ENCODE assay signal across 13 cellular contexts in genomic region chr2:35454966-35455638, GRCh38.
A peak's percentile ranks its signal among the peaks of the same experiment; 100 is the strongest.
DNase-seq lines count a peak whose midpoint lies in the region; ATAC-seq, FAIRE-seq and TF ChIP-seq lines count a peak whose summit lies in the region.
"Had no signal": no experiment of that assay in that cellular context is flagged by ENCODE, and none has a peak within 500 bp of the region (broad histone marks: within the 10 kb centered on the region; RNA-seq: fewer than 3 reads in every experiment).

No MANE protein-coding gene starts in this region.

- H3K27ac ChIP-seq in GM12878 (ENCODE audit: control insufficient read depth, insufficient read depth) (no peak overlapping the region), neural progenitor cell (no peak overlapping the region), stomach (no peak overlapping the region)
- no peak overlapping the region for H3K27ac ChIP-seq in effector memory CD4-positive, alpha-beta T cell (ENCODE audit: insufficient read depth, low read length, poor library complexity, severe bottlenecking)
- H3K27ac ChIP-seq: uterus had no signal

- no peak for FAIRE-seq in GM12878 (lab: Jason Lieb, UNC)

- no peaks in the 10 kb centered on the region for H3K4me1 Mint-ChIP-seq in neural progenitor cell
- H3K4me1 Mint-ChIP-seq in activated CD4-positive, alpha-beta memory T cell treated with anti-CD3 and anti-CD28 coated beads for 36 hours (ENCODE audit: low read depth), result no peaks in the 10 kb centered on the region

- no peaks in the 10 kb centered on the region for H3K9me3 ChIP-seq in GM12878 (replicated peaks; ENCODE audit: control insufficient read depth, insufficient read depth, low read length)
- no peaks in the 10 kb centered on the region for H3K9me3 ChIP-seq in neural progenitor cell (ENCODE audit: low read depth)
- H3K9me3 ChIP-seq in effector memory CD4-positive, alpha-beta T cell (ENCODE audit: control insufficient read depth, low read length), result no peaks in the 10 kb centered on the region
- no peaks in the 10 kb centered on the region for H3K9me3 ChIP-seq in stomach
- H3K9me3 ChIP-seq: uterus had no signal

- H3K27me3 ChIP-seq in GM12878 (replicated peaks in 1 of 2; ENCODE audit: control insufficient read depth in 2 of 2, insufficient read depth in 2 of 2, low read length in 1 of 2) (no peaks in the 10 kb centered on the region), neural progenitor cell (no peaks in the 10 kb centered on the region), stomach (no peaks in the 10 kb centered on the region)
- H3K27me3 ChIP-seq in effector memory CD4-positive, alpha-beta T cell (replicated peaks; ENCODE audit: control insufficient read depth, insufficient read depth, low read length, poor library complexity, severe bottlenecking), result no peaks in the 10 kb centered on the region
- H3K27me3 ChIP-seq: uterus had no signal

- no peaks in the 10 kb centered on the region for H3K27me3 Mint-ChIP-seq in neural progenitor cell (ENCODE audit: insufficient read depth, low read depth)
- H3K27me3 Mint-ChIP-seq in activated CD4-positive, alpha-beta memory T cell treated with anti-CD3 and anti-CD28 coated beads for 36 hours, result no peaks in the 10 kb centered on the region

- CTCF ChIA-PET in GM12878 (lab: Yijun Ruan, JAX), result no interaction called here
- CTCF ChIA-PET in activated CD4-positive, alpha-beta memory T cell treated with anti-CD3 and anti-CD28 coated beads for 36 hours (lab: Charles Lee), result interaction anchor here (1.0 kb wide), 1 partner anchor 44 kb away, joined by 3 read pairs; no protein-coding TSS in a partner anchor

- SMC1A ChIA-PET in GM12878 (lab: Charles Lee; ENCODE audit: uncharacterized antibody, unreplicated experiment), result no interaction called here

- no peak for TF ChIP-seq RAD21 in GM12878 (IDR thresholded peaks at IDR 0.05; ENCODE audit: insufficient read depth, low read depth, low read length)

- H3K79me2 ChIP-seq in GM12878 (ENCODE audit: control insufficient read depth, insufficient read depth, low read length), result no peaks in the 10 kb centered on the region
- H3K79me2 ChIP-seq in neural progenitor cell (ENCODE audit: low read depth), result no peaks in the 10 kb centered on the region

- no peak overlapping the region for H3K4me3 Mint-ChIP-seq in neural progenitor cell
- no peak overlapping the region for H3K4me3 Mint-ChIP-seq in activated CD4-positive, alpha-beta memory T cell treated with anti-CD3 and anti-CD28 coated beads for 36 hours

- BruUV-seq in GM12878 (replicated peaks; lab: Mats Ljungman, UMichigan), result no TSS peak

- H2AFZ ChIP-seq in GM12878 (ENCODE audit: control insufficient read depth, low read depth, low read length), result no peak overlapping the region
- no peak overlapping the region for H2AFZ ChIP-seq in neural progenitor cell (replicated peaks)

- H3K4me3 ChIP-seq in GM12878, result no peak overlapping the region
- H3K4me3 ChIP-seq in neural progenitor cell, result no peak overlapping the region
- H3K4me3 ChIP-seq in effector memory CD4-positive, alpha-beta T cell (ENCODE audit: insufficient read depth, low read depth, low read length, poor library complexity, severe bottlenecking), result no peak overlapping the region
- H3K4me3 ChIP-seq in stomach, result no peak overlapping the region
- H3K4me3 ChIP-seq: uterus had no signal

- H3K4me2 ChIP-seq in GM12878 (ENCODE audit: control insufficient read depth, insufficient read depth) (no peak overlapping the region), neural progenitor cell (no peak overlapping the region)

- intact Hi-C loops in GM12878 (cut with micrococcal nuclease; ENCODE audit: unreplicated experiment), result no loop called here
- intact Hi-C loops in activated CD4-positive, alpha-beta memory T cell treated with anti-CD3 and anti-CD28 coated beads for 36 hours (cut with micrococcal nuclease), result no loop called here
- intact Hi-C loops in stomach (cut with DNase I; ENCODE audit: low total_unique reads), result no loop called here

- TF ChIP-seq POLR2A in GM12878 (IDR thresholded peaks at IDR 0.05; ENCODE audit: low read depth, low read length), result no peak
- TF ChIP-seq POLR2A in stomach (IDR thresholded peaks at IDR 0.05), result no peak

- no peak overlapping the region for H3K27ac Mint-ChIP-seq in neural progenitor cell
- no peak overlapping the region for H3K27ac Mint-ChIP-seq in activated CD4-positive, alpha-beta memory T cell treated with anti-CD3 and anti-CD28 coated beads for 36 hours

- no peaks in the 10 kb centered on the region for H3K36me3 ChIP-seq in GM12878 (ENCODE audit: control insufficient read depth in 2 of 2, insufficient read depth in 2 of 2, low read length in 1 of 2)
- no peaks in the 10 kb centered on the region for H3K36me3 ChIP-seq in neural progenitor cell
- H3K36me3 ChIP-seq in effector memory CD4-positive, alpha-beta T cell (ENCODE audit: control insufficient read depth, insufficient read depth, low read length), result no peaks in the 10 kb centered on the region
- no peaks in the 10 kb centered on the region for H3K36me3 ChIP-seq in stomach
- H3K36me3 ChIP-seq: uterus had no signal

- WGBS in GM12878 (ENCODE audit: insufficient coverage, insufficient replicate concordance, low lambda C conversion rate, missing lambda C conversion rate), result 50% methylated on average over 3 of the region's 3 CpGs
- WGBS in stomach, 5 donors, result 69 to 88% (median 80%) methylated on average over 3 of the region's 3 CpGs

- H3K9ac ChIP-seq in GM12878 (ENCODE audit: control insufficient read depth, insufficient read depth, low read length), result no peak overlapping the region
- H3K9ac ChIP-seq in neural progenitor cell, result no peak overlapping the region

- RAD21 ChIA-PET in GM12878 (lab: Charles Lee; ENCODE audit: unreplicated experiment), result no interaction called here

- POLR2A ChIA-PET in GM12878 (lab: Charles Lee), result no interaction called here
- POLR2A ChIA-PET in activated CD4-positive, alpha-beta memory T cell treated with anti-CD3 and anti-CD28 coated beads for 36 hours (lab: Charles Lee), result no interaction called here

- in situ Hi-C loops in GM12878 (cut with MboI), result no loop called here

- H3F3A ChIP-seq in neural progenitor cell (ENCODE audit: low read depth), result no peaks in the 10 kb centered on the region

- no peaks in the 10 kb centered on the region for H3K36me3 Mint-ChIP-seq in neural progenitor cell
- H3K36me3 Mint-ChIP-seq in activated CD4-positive, alpha-beta memory T cell treated with anti-CD3 and anti-CD28 coated beads for 36 hours, result no peaks in the 10 kb centered on the region

- TF ChIP-seq EP300 in GM12878 (IDR thresholded peaks at IDR 0.05; ENCODE audit: borderline replicate concordance in 1 of 2, control insufficient read depth in 1 of 2, low read depth in 2 of 2, low read length in 2 of 2) (no peak), stomach (IDR thresholded peaks at IDR 0.05) (no peak)

- H4K20me1 ChIP-seq in GM12878 (ENCODE audit: control insufficient read depth, insufficient read depth) (no peaks in the 10 kb centered on the region), neural progenitor cell (ENCODE audit: low read depth) (no peaks in the 10 kb centered on the region)

- ATAC-seq in GM12878 (peak; percentile 47; the same call in 2 of the 3 replicates), GM18870 (IDR thresholded peaks at IDR 0.05; ENCODE audit: unreplicated experiment) (no peak)
- ATAC-seq: left colon had no signal

- no peaks in the 10 kb centered on the region for H3K9me3 Mint-ChIP-seq in neural progenitor cell
- H3K9me3 Mint-ChIP-seq in activated CD4-positive, alpha-beta memory T cell treated with anti-CD3 and anti-CD28 coated beads for 36 hours, result no peaks in the 10 kb centered on the region

- TF ChIP-seq CTCF in GM12874 (IDR thresholded peaks at IDR 0.05; ENCODE audit: insufficient read depth, low read depth, low read length) (peak; percentile 20; the same call in 1 of the 2 replicates), GM12878 (IDR thresholded peaks at IDR 0.05 in 2 of 3, conservative IDR thresholded peaks at IDR 0.05 in 1 of 3; ENCODE audit: control insufficient read depth in 2 of 3, extremely low read depth in 1 of 3, insufficient read depth in 1 of 3, low read depth in 3 of 3, low read length in 3 of 3) (peak in 2 of 3 experiments; percentile 10 to 31; a peak in 1 of 6 replicates), neural progenitor cell (IDR thresholded peaks at IDR 0.05) (peak; percentile 17), stomach (IDR thresholded peaks at IDR 0.05) (no peak)

- no peaks in the 10 kb centered on the region for H3K4me1 ChIP-seq in GM12878 (ENCODE audit: control insufficient read depth, insufficient read depth, low read length)
- no peaks in the 10 kb centered on the region for H3K4me1 ChIP-seq in neural progenitor cell
- no peaks in the 10 kb centered on the region for H3K4me1 ChIP-seq in effector memory CD4-positive, alpha-beta T cell (ENCODE audit: control insufficient read depth, insufficient read depth, low read length, poor library complexity, severe bottlenecking)
- H3K4me1 ChIP-seq in stomach, result no peaks in the 10 kb centered on the region
- H3K4me1 ChIP-seq: uterus had no signal

- DNase-seq in NCI-H460 (ENCODE audit: extremely low read depth, low read depth) (peak; percentile 3), GM12878 (ENCODE audit: low read depth, low spot score) (no peak), neural progenitor cell (ENCODE audit: low spot score) (no peak), stomach (no peak)
- no peak for DNase-seq in effector memory CD4-positive, alpha-beta T cell
- no peak for DNase-seq in activated CD4-positive, alpha-beta memory T cell treated with anti-CD3 and anti-CD28 coated beads for 36 hours
- DNase-seq: DMS153, H7, left colon, NCI-H146, uterus had no signal

TF ChIP-seq in GM12878, 131 proteins besides CTCF, POLR2A, EP300 and RAD21 (continues in another document):
- no peak for TF ChIP-seq FOS (IDR thresholded peaks at IDR 0.05; ENCODE audit: borderline replicate concordance, extremely low read depth, insufficient read length)

Comparison
In these comparisons a context has a peak if more than half of its experiments do, and no peak if none do; other contexts are left out.
1. CTCF ChIP-seq: peak in GM12874 (single experiment), GM12878 (2 of 3) and neural progenitor cell (single experiment); none in stomach (0 of 7).